ENCODE assay signal across 20 cellular contexts in the genomic region with DNA sequence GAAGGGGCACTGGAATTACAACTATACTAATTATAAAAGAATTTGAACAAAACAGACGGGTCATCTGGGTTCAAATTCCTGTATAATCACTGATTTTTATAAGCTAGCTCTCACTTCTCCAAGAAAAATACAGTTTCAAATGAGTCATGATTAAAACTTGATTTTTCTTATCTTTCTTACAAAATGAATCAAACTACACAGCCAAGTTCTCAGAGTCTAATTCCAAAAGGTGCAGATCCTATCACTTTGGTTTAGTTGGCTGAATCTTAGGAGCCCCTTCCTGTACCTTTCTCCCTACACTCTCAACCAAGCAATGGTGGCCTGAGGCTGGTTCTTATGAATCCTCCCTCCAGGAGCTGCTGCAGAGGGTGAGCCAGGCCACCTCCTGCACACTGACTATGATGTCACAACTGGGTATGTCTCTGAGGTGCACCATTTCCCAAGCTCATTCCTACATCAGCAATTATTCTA. TPM values are rescaled to one million over a fixed set of nuclear protein-coding genes. Genes with fewer than 3 reads are reported as not detected.
DNase-seq lines count a peak whose midpoint lies in the region; FAIRE-seq and TF ChIP-seq lines count a peak whose summit lies in the region.
"Had no signal": no experiment of that assay in that cellular context is flagged by ENCODE, and none has a peak within 500 bp of the region (broad histone marks: within the 10 kb centered on the region; RNA-seq: fewer than 3 reads in every experiment).

No MANE protein-coding gene starts in this region.

- in situ Hi-C loops in Caki2 (cut with HindIII; ENCODE audit: low pct_unique_long_range_greater_than_20kb, low sequenced_read_pairs) = no loop called here

- no CpG with 5 or more reads among the region's 1 CpG for WGBS in trophoblast cell (ENCODE audit: extremely low coverage, insufficient coverage, insufficient read length)

- H2AFZ ChIP-seq in endothelial cell of umbilical vein (ENCODE audit: low read depth, low read length) (peak overlapping the region; percentile 12), trophoblast cell (ENCODE audit: insufficient read depth, low read length, poor library complexity) (no peak overlapping the region), OCI-LY7 (ENCODE audit: low read length) (no peak overlapping the region)

- H2BK5ac ChIP-seq in trophoblast cell (ENCODE audit: low read depth, low read length, poor library complexity) = no peak overlapping the region

- no peak overlapping the region for H4K91ac ChIP-seq in trophoblast cell (ENCODE audit: low read depth, low read length)

- peak; percentile 91 for FAIRE-seq in endothelial cell of umbilical vein (lab: Jason Lieb, UNC)
- FAIRE-seq: H54 had no signal

- H3K79me1 ChIP-seq in trophoblast cell (ENCODE audit: low read length) = no peaks in the 10 kb centered on the region

- peak; percentile 29 for TF ChIP-seq POLR2A in endothelial cell of umbilical vein (IDR thresholded peaks at IDR 0.05; ENCODE audit: low read depth, low read length)

- intact Hi-C loops in endothelial cell of umbilical vein (cut with micrococcal nuclease) (loop anchor here (1.0 to 2.0 kb wide), 3 partner anchors 108 to 461 kb away; no protein-coding TSS in a partner anchor), OCI-LY7 (cut with micrococcal nuclease; ENCODE audit: unreplicated experiment) (no loop called here)

- peak overlapping the region; percentile 73 for H3K4me2 ChIP-seq in endothelial cell of umbilical vein (ENCODE audit: insufficient read depth, low read length)
- H3K4me2 ChIP-seq in trophoblast cell (ENCODE audit: low read length) = no peak overlapping the region
- H3K4me2 ChIP-seq in OCI-LY7 (ENCODE audit: low read length) = no peak overlapping the region
- H3K4me2 ChIP-seq: BLaER1 treated with 17β-estradiol and CSF1 and Interleukin-3, amounts not matched to agents 10 nM and 100 nM had no signal

- no peak overlapping the region for H3K23ac ChIP-seq in trophoblast cell (ENCODE audit: low read length)

- H2BK120ac ChIP-seq in trophoblast cell (ENCODE audit: insufficient read depth, low read length, poor library complexity) = no peak overlapping the region

- no peaks in the 10 kb centered on the region for H3K9me3 ChIP-seq in endothelial cell of umbilical vein (replicated peaks; ENCODE audit: control insufficient read depth, insufficient read depth, low read length)
- H3K9me3 ChIP-seq in trophoblast cell (ENCODE audit: insufficient read depth, low read depth, low read length) = no peaks in the 10 kb centered on the region
- no peaks in the 10 kb centered on the region for H3K9me3 ChIP-seq in OCI-LY7 (ENCODE audit: low read length)
- H3K9me3 ChIP-seq: BLaER1 treated with 17β-estradiol and CSF1 and Interleukin-3, amounts not matched to agents 10 nM and 100 nM; colonic mucosa; esophagus muscularis mucosa; tibial nerve had no signal

- H3K4me3 ChIP-seq in endothelial cell of umbilical vein (replicated peaks in 1 of 3; ENCODE audit: insufficient read depth in 1 of 3, low read depth in 1 of 3, low read length in 3 of 3) = no peak overlapping the region
- H3K4me3 ChIP-seq in trophoblast cell (ENCODE audit: low read depth, low read length) = no peak overlapping the region
- H3K4me3 ChIP-seq in OCI-LY7 (ENCODE audit: low read depth, low read length, poor library complexity, severe bottlenecking) = no peak overlapping the region
- H3K4me3 ChIP-seq: BLaER1 treated with 17β-estradiol and CSF1 and Interleukin-3, amounts not matched to agents 10 nM and 100 nM; colonic mucosa; esophagus muscularis mucosa; tibial nerve had no signal

- POLR2A ChIA-PET in endothelial cell of umbilical vein (lab: Charles Lee) (interaction anchor here (1.5 kb wide), 1 partner anchor 47 kb away, joined by 6 read pairs; no protein-coding TSS in a partner anchor), OCI-LY7 (lab: Charles Lee) (interaction anchor here (1.2 kb wide), 1 partner anchor 469 kb away, joined by 3 read pairs; no protein-coding TSS in a partner anchor)

- peaks cover 20% of the 10 kb centered on the region for H3K4me1 ChIP-seq in endothelial cell of umbilical vein (ENCODE audit: control insufficient read depth, extremely low read depth, insufficient read depth, low read length)
- peaks cover 6 to 12% of the 10 kb centered on the region in 2 experiments for H3K4me1 ChIP-seq in trophoblast cell (ENCODE audit: control insufficient read depth in 1 of 2, insufficient read depth in 2 of 2, low read length in 2 of 2)
- no peaks in the 10 kb centered on the region for H3K4me1 ChIP-seq in OCI-LY7 (ENCODE audit: insufficient read depth, low read length, poor library complexity, severe bottlenecking)
- H3K4me1 ChIP-seq: colonic mucosa had no signal

- no peaks in the 10 kb centered on the region for H4K20me1 ChIP-seq in endothelial cell of umbilical vein (replicated peaks; ENCODE audit: control insufficient read depth, extremely low read depth, insufficient read depth, low read length)
- no peaks in the 10 kb centered on the region for H4K20me1 ChIP-seq in OCI-LY7 (ENCODE audit: insufficient read depth, low read length)
- H4K20me1 ChIP-seq: BLaER1 treated with 17β-estradiol and CSF1 and Interleukin-3, amounts not matched to agents 10 nM and 100 nM had no signal

- no peak for TF ChIP-seq CTCF in endothelial cell of umbilical vein (IDR thresholded peaks at IDR 0.05; ENCODE audit: extremely low read depth in 1 of 2, insufficient read depth in 1 of 2, low read depth in 1 of 2, low read length in 2 of 2)
- TF ChIP-seq CTCF in OCI-LY7 (conservative IDR thresholded peaks at IDR 0.05; ENCODE audit: low read length) = no peak

- H3K9ac ChIP-seq in endothelial cell of umbilical vein (replicated peaks; ENCODE audit: extremely low read depth, insufficient read depth, low read length) (no peak overlapping the region), trophoblast cell (ENCODE audit: low read length) (no peak overlapping the region)
- H3K9ac ChIP-seq: BLaER1 treated with 17β-estradiol and CSF1 and Interleukin-3, amounts not matched to agents 10 nM and 100 nM had no signal

- no peak overlapping the region for H2BK12ac ChIP-seq in trophoblast cell (ENCODE audit: low read length)

- H3K14ac ChIP-seq in trophoblast cell (ENCODE audit: low read length) = no peak overlapping the region

- CTCF ChIA-PET in endothelial cell of umbilical vein (lab: Charles Lee) = interaction anchor here (0.8 to 2.3 kb wide), 10 partner anchors 8 to 348 kb away, joined by 3 to 7 read pairs (median 4); a partner anchor contains a TSS
- CTCF ChIA-PET in OCI-LY7 (lab: Charles Lee; ENCODE audit: unreplicated experiment) = no interaction called here

- H3K79me2 ChIP-seq in endothelial cell of umbilical vein (ENCODE audit: control insufficient read depth, insufficient read depth, low read length) (no peaks in the 10 kb centered on the region), trophoblast cell (ENCODE audit: control insufficient read depth, insufficient read depth, low read length, poor library complexity) (no peaks in the 10 kb centered on the region), OCI-LY7 (ENCODE audit: insufficient read depth, low read depth, low read length) (no peaks in the 10 kb centered on the region)

- no peak overlapping the region for H2AK5ac ChIP-seq in trophoblast cell (ENCODE audit: low read length)

- no TSS peak for BruUV-seq in endothelial cell of umbilical vein (replicated peaks; lab: Mats Ljungman, UMichigan)
- no TSS peak for BruUV-seq in OCI-LY7 (replicated peaks; lab: Mats Ljungman, UMichigan)

- no peaks in the 10 kb centered on the region for H3K9me2 ChIP-seq in OCI-LY7 (ENCODE audit: insufficient read depth, low read length)

- H3K27ac ChIP-seq in endothelial cell of umbilical vein (ENCODE audit: insufficient read depth, low read depth, low read length) (peak overlapping the region; percentile 79), trophoblast cell (ENCODE audit: low read depth, low read length) (no peak overlapping the region), OCI-LY7 (ENCODE audit: low read depth, low read length, poor library complexity, severe bottlenecking) (no peak overlapping the region)
- H3K27ac ChIP-seq: BLaER1 treated with 17β-estradiol and CSF1 and Interleukin-3, amounts not matched to agents 10 nM and 100 nM; colonic mucosa; esophagus muscularis mucosa; tibial nerve had no signal

- H3K4ac ChIP-seq in trophoblast cell (ENCODE audit: low read depth, low read length) = no peak overlapping the region

- H3K9me1 ChIP-seq in endothelial cell of umbilical vein (replicated peaks; ENCODE audit: control insufficient read depth, extremely low read depth, insufficient read depth, low read length) = no peaks in the 10 kb centered on the region

- no peak overlapping the region for H4K8ac ChIP-seq in trophoblast cell (ENCODE audit: low read depth, low read length)

- no peaks in the 10 kb centered on the region for H3K27me3 ChIP-seq in endothelial cell of umbilical vein (ENCODE audit: control insufficient read depth in 2 of 2, insufficient read depth in 2 of 2, low read length in 2 of 2)
- H3K27me3 ChIP-seq in trophoblast cell (ENCODE audit: insufficient read depth, low read length) = no peaks in the 10 kb centered on the region
- H3K27me3 ChIP-seq: BLaER1 treated with 17β-estradiol and CSF1 and Interleukin-3, amounts not matched to agents 10 nM and 100 nM; colonic mucosa; esophagus muscularis mucosa; tibial nerve had no signal

- dilution Hi-C loops in endothelial cell of umbilical vein (cut with MboI; ENCODE audit: extremely low pct_ligation_motif_present, low sequenced_read_pairs) = no loop called here

- no peak overlapping the region for H4K12ac ChIP-seq in trophoblast cell (ENCODE audit: low read depth, low read length)

- H3K18ac ChIP-seq in trophoblast cell (ENCODE audit: low read length) = no peak overlapping the region

- no peaks in the 10 kb centered on the region for H3K36me3 ChIP-seq in endothelial cell of umbilical vein (ENCODE audit: control insufficient read depth in 2 of 2, extremely low read depth in 1 of 2, insufficient read depth in 2 of 2, low read length in 2 of 2)
- no peaks in the 10 kb centered on the region for H3K36me3 ChIP-seq in trophoblast cell (ENCODE audit: control insufficient read depth in 1 of 2, insufficient read depth in 2 of 2, low read length in 2 of 2)
- no peaks in the 10 kb centered on the region for H3K36me3 ChIP-seq in OCI-LY7 (ENCODE audit: insufficient read depth, low read length)
- H3K36me3 ChIP-seq: BLaER1 treated with 17β-estradiol and CSF1 and Interleukin-3, amounts not matched to agents 10 nM and 100 nM; colonic mucosa; esophagus muscularis mucosa; tibial nerve had no signal

- DNase-seq in Caki2 (ENCODE audit: low read depth) (peak; percentile 31), M059J (ENCODE audit: low read depth) (peak; percentile 89), endothelial cell of umbilical vein (ENCODE audit: low read depth, low spot score) (peak; percentile 82), trophoblast cell (peak; percentile 15), OCI-LY7 (ENCODE audit: low spot score) (no peak), foreskin melanocyte (no peak), Ammon's horn (ENCODE audit: low spot score) (no peak)
- DNase-seq in activated CD4-positive, CD25-positive, alpha-beta regulatory T cell (lab: John Stamatoyannopoulos, UW) = no peak
- DNase-seq: activated CD4-positive, alpha-beta memory T cell treated with anti-CD3 and anti-CD28 coated beads, Interleukin-2, amount 10 ng/mL, durations not matched to agents 7 days and 5 days; activated naive CD8-positive, alpha-beta T cell treated with anti-CD3 and anti-CD28 coated beads, Interleukin-2, amount 50 U/mL, for 24 hours; activated T-cell treated with anti-CD3 and anti-CD28 coated beads, Interleukin-2, amount 50 U/mL, for 72 hours; colonic mucosa; DMS53; NCI-H1417; retina; stimulated activated CD4-positive, alpha-beta T cell treated with anti-CD3 and anti-CD28 coated beads, Interleukin-2, amount 100 ng/mL, for 48 hours had no signal

RNA-seq across cellular contexts. Expression of a gene that starts 43.8 kb away (rescaled TPM):
- 0.98 and 21.2 TPM in 2 replicates for total RNA-seq in Caki2 (2014; rRNA removed; shearing (Covaris generic); ENCODE audit: low replicate concordance)
- total RNA-seq in M059J (2014; rRNA removed; shearing (Covaris generic)) = 45.1 and 71.5 TPM in 2 replicates
- 201 and 238 TPM in 2 replicates for total RNA-seq in endothelial cell of umbilical vein
- polyA plus RNA-seq in endothelial cell of umbilical vein = 298 and 311 TPM in 2 replicates
- 258 and 307 TPM in 2 replicates for polyA plus RNA-seq in endothelial cell of umbilical vein (2011; cell fraction: cytosol; rRNA removed)
- polyA plus RNA-seq in endothelial cell of umbilical vein (2011; cell fraction: nucleus; rRNA removed) = 187 and 237 TPM in 2 replicates
- 178 and 199 TPM in 2 replicates for polyA plus RNA-seq in endothelial cell of umbilical vein (2012)
- polyA minus RNA-seq in endothelial cell of umbilical vein = 300 and 367 TPM in 2 replicates
- not detected for polyA minus RNA-seq in endothelial cell of umbilical vein (2011; cell fraction: cytosol; rRNA and poly(A)+ RNA removed)
- polyA minus RNA-seq in endothelial cell of umbilical vein (2011; cell fraction: nucleus; rRNA and poly(A)+ RNA removed) = 100 and 117 TPM in 2 replicates
- polyA plus RNA-seq in trophoblast cell (2013) = 16.6 and 17.9 TPM in 2 replicates
- total RNA-seq in OCI-LY7 (2014; rRNA removed; shearing (Covaris generic)) = not detected in 2 replicates
- not detected in 2 replicates for total RNA-seq in OCI-LY7 (2022)

Comparison
In these comparisons a context has a peak if more than half of its experiments do, and no peak if none do; other contexts are left out.
1. DNase-seq: peak in Caki2 (single experiment), M059J (single experiment), endothelial cell of umbilical vein (single experiment) and trophoblast cell (2 of 2); none in OCI-LY7 (single experiment), foreskin melanocyte (single experiment), activated CD4-positive, CD25-positive, alpha-beta regulatory T cell (0 of 4) and Ammon's horn (single experiment).